Comparison of ENCODE assay signal across 11 cellular contexts in the genomic region with DNA sequence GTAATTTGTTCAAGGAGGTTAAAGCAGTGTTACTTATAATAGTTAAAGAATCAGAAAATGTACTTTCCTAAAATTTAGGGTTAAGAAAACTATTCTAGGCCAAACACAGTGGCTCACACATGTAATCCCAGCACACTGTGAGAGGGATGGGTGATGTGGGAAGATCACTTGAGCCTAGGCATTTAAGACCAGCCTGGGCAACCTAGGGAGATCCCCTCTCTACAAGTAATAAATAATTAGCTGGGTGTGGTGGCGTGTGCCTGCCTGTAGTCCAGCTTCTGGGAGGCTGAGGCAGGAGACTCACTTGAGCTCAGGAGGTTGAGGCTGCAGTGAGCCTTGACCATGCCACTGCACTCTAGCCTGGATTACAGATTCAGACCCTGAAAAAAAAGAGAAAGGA.
"Had no signal": no experiment of that assay in that cellular context is flagged by ENCODE, and none has a peak within 500 bp of the region (broad histone marks: within the 10 kb centered on the region; RNA-seq: fewer than 3 reads in every experiment).

No MANE protein-coding gene starts in this region.

- H3K4me2 ChIP-seq: GM23338 had no signal

- H3K9me3 ChIP-seq: HAP-1 had no signal

- ATAC-seq: GM23338, HCT116 had no signal

- H2AFZ ChIP-seq: GM23248, GM23338 had no signal

- FAIRE-seq: H1, H54 had no signal

- H3K36me3 ChIP-seq: HAP-1 had no signal

- DNase-seq: GM23248, GOT3, H7, H9, HCEC 1CT, HFFc6 had no signal

- H3K27ac ChIP-seq: GM23248 had no signal

- H3K4me3 Mint-ChIP-seq: GM23338, H9, HFFc6 had no signal

- H3K27ac Mint-ChIP-seq: GM23338, H9, HFFc6 had no signal

- H3K9ac ChIP-seq: GM23248 had no signal

- H3K4me3 ChIP-seq: GM23248, GM23338, HAP-1 had no signal

- H3K9me3 Mint-ChIP-seq: HFFc6 had no signal
